ENCODE assay signal across 19 cellular contexts in the genomic region with DNA sequence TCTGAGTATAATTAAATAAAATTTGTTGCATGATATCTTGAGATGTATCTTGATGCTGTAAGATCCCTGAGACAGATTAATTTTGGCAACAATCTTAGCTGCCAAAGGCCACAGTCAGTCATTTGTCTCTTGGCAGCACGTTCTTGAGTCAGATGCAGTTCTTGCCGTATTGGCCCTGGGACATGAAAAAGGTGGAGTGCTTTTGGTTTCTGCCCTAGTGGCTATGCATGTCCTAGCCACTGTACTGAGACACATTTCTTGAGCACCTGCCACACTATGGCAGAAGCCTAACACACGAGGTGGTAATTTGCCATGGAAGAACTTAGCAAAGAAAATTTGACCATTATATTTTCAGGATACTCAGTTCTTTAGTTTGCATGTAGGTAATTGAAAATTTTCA. TPM values are rescaled to one million over a fixed set of nuclear protein-coding genes. Genes with fewer than 3 reads are reported as not detected.
DNase-seq lines count a peak whose midpoint lies in the region; ATAC-seq, FAIRE-seq and TF ChIP-seq lines count a peak whose summit lies in the region.
"Had no signal": no experiment of that assay in that cellular context is flagged by ENCODE, and none has a peak within 500 bp of the region (broad histone marks: within the 10 kb centered on the region; RNA-seq: fewer than 3 reads in every experiment).

No MANE protein-coding gene starts in this region.

- peaks cover 23% of the 10 kb centered on the region for H3K36me3 ChIP-seq in brain microvascular endothelial cell (replicated peaks)
- H3K36me3 ChIP-seq in small intestine (ENCODE audit: control insufficient read depth in 2 of 2, insufficient read depth in 2 of 2, low read length in 2 of 2) = peaks cover 7 to 12% of the 10 kb centered on the region in 2 donors

- no peaks in the 10 kb centered on the region for H3K27me3 ChIP-seq in brain microvascular endothelial cell (replicated peaks)
- no peaks in the 10 kb centered on the region for H3K27me3 ChIP-seq in small intestine (ENCODE audit: control insufficient read depth in 2 of 2, insufficient read depth in 2 of 2, low read length in 2 of 2)
- H3K27me3 ChIP-seq: vagina had no signal

- no peak for FAIRE-seq in small intestine (lab: Jason Lieb, UNC)
- FAIRE-seq: frontal cortex, H54, TTC549 had no signal

- WGBS in small intestine, 3 donors = 69 to 75% (median 74%) methylated on average over 3 of the region's 3 CpGs

- in situ Hi-C loops in brain microvascular endothelial cell (cut with HindIII; ENCODE audit: low pct_ligation_motif_present, low sequenced_read_pairs) = no loop called here

- TF ChIP-seq CTCF in C4-2B (conservative IDR thresholded peaks at IDR 0.05) (peak; percentile 53), brain microvascular endothelial cell (IDR thresholded peaks at IDR 0.05; ENCODE audit: low read depth, low read length, missing control alignments) (peak; percentile 25)

- no peaks in the 10 kb centered on the region for H3K9me3 ChIP-seq in small intestine (ENCODE audit: control insufficient read depth, low read depth)
- H3K9me3 ChIP-seq: Caco-2, vagina had no signal

- DNase-seq in LHCN-M2 (ENCODE audit: low read depth) = peak; percentile 19
- DNase-seq in brain microvascular endothelial cell = no peak
- peak; percentile 52 for DNase-seq in myocyte (ENCODE audit: low read depth)
- no peak for DNase-seq in COLO829 (ENCODE audit: low spot score)
- no peak for DNase-seq in small intestine
- DNase-seq: activated T-cell treated with anti-CD3 and anti-CD28 coated beads, Interleukin-2, amount 50 U/mL, for 1 hour; GF-D8; naive B cell; NCI-H1930; NCI-H524 had no signal

- ATAC-seq in GM21737 (IDR thresholded peaks at IDR 0.05; ENCODE audit: unreplicated experiment) (no peak), GM18517 (IDR thresholded peaks at IDR 0.05; ENCODE audit: unreplicated experiment) (no peak)

- no peak overlapping the region for H3K27ac ChIP-seq in C4-2B
- H3K27ac ChIP-seq in brain microvascular endothelial cell = no peak overlapping the region
- H3K27ac ChIP-seq in small intestine (ENCODE audit: low read depth in 1 of 2, low read length in 1 of 2) = no peak overlapping the region
- H3K27ac ChIP-seq: SK-N-MC, vagina had no signal

- H3K4me1 ChIP-seq in small intestine (ENCODE audit: control insufficient read depth in 2 of 2, insufficient read depth in 1 of 2, low read depth in 1 of 2, low read length in 1 of 2) = no peaks in the 10 kb centered on the region
- H3K4me1 ChIP-seq: Caco-2, vagina had no signal

- H3K4me3 ChIP-seq in brain microvascular endothelial cell (ENCODE audit: low read depth, low read length) = no peak overlapping the region
- no peak overlapping the region for H3K4me3 ChIP-seq in small intestine (ENCODE audit: low read depth in 1 of 2, low read length in 2 of 2)
- H3K4me3 ChIP-seq: SK-N-MC, vagina had no signal

RNA-seq across cellular contexts. Expression of a gene that starts 45.0 kb away (rescaled TPM):
- total RNA-seq in LHCN-M2 (2014; rRNA removed) = 15.2 and 16.7 TPM in 2 replicates
- 9.1 TPM for polyA plus RNA-seq in LHCN-M2 (2012)
- 15.9 and 17.6 TPM in 2 replicates for total RNA-seq in myocyte
- 13.2 TPM for polyA plus RNA-seq in myocyte (2012)
- polyA plus RNA-seq in small intestine = 10 to 100 TPM in 2 of 3 donors, 1 to 10 TPM in 1; 8.6 to 14.9 (median 10.7) TPM

Comparison
In these comparisons a context has a peak if more than half of its experiments do, and no peak if none do; other contexts are left out.
1. DNase-seq: peak in LHCN-M2 (single experiment) and myocyte (single experiment); none in brain microvascular endothelial cell (single experiment), COLO829 (single experiment) and small intestine (single experiment).